Comparison of ENCODE assay signal across 16 cellular contexts in the genomic region with DNA sequence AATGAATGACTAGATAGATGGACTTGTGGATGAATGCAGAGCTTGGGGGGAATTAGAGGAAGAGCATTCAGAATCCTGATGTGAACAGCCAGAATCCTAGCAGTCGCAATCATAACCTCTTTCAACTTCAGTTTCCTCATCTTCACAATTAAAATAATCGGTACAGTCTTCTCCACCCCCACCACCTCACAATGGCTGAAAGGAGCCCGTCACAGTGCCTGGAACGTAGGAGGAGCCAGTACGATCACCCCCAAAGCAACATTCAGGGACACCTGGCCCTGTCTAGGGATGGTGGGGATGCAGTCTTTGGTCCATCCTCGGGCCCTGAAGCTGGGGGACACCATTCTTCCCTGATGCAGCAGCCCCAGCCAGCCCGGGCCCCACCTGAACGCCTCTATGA.
DNase-seq lines count a peak whose midpoint lies in the region; ATAC-seq and TF ChIP-seq lines count a peak whose summit lies in the region.
"Had no signal": no experiment of that assay in that cellular context is flagged by ENCODE, and none has a peak within 500 bp of the region (broad histone marks: within the 10 kb centered on the region; RNA-seq: fewer than 3 reads in every experiment).

No MANE protein-coding gene starts in this region.

- H3K27ac Mint-ChIP-seq in CD4-positive, alpha-beta T cell, result peak overlapping the region; percentile 51
- peak overlapping the region; percentile 65 for H3K27ac Mint-ChIP-seq in activated T-helper 17 cell treated with anti-CD3 and anti-CD28 coated beads, Interleukin-2, amount 50 U/mL, for 72 hours
- H3K27ac Mint-ChIP-seq in stimulated activated effector memory CD8-positive, alpha-beta T cell treated with anti-CD3 and anti-CD28 coated beads, Interleukin-12 subunit alpha, Interleukin-12 subunit beta, amount 100 ng/mL, for 72 hours, result peak overlapping the region; percentile 57
- H3K27ac Mint-ChIP-seq: CD8-positive, alpha-beta T cell had no signal

- CTCF ChIA-PET in CD4-positive, alpha-beta T cell (lab: Charles Lee), result no interaction called here
- CTCF ChIA-PET in RWPE1 (lab: Yijun Ruan, JAX), result interaction anchor here (0.6 kb wide), 1 partner anchor 111 kb away, joined by 4 read pairs; no protein-coding TSS in a partner anchor

- H3K27ac ChIP-seq in cardiac muscle cell (peak overlapping the region; percentile 58), heart right ventricle (peak overlapping the region in 4 of 10 donors; percentile 18 to 69 (median 58)), ovary (no peak overlapping the region), RWPE1 (no peak overlapping the region)
- H3K27ac ChIP-seq in CD4-positive, alpha-beta T cell (ENCODE audit: low read depth, low read length), result no peak overlapping the region
- H3K27ac ChIP-seq: C4-2B had no signal

- POLR2A ChIA-PET in CD4-positive, alpha-beta T cell (lab: Charles Lee), result no interaction called here
- POLR2A ChIA-PET in RWPE1 (lab: Yijun Ruan, JAX; ENCODE audit: low non-redundant PET), result no interaction called here

- no peaks in the 10 kb centered on the region for H3K27me3 Mint-ChIP-seq in CD4-positive, alpha-beta T cell
- H3K27me3 Mint-ChIP-seq in activated T-helper 17 cell treated with anti-CD3 and anti-CD28 coated beads, Interleukin-2, amount 50 U/mL, for 72 hours, result no peaks in the 10 kb centered on the region

- H3K9me3 ChIP-seq in cardiac muscle cell (ENCODE audit: low read depth) (no peaks in the 10 kb centered on the region), heart right ventricle (no peaks in the 10 kb centered on the region), ovary (no peaks in the 10 kb centered on the region)
- H3K9me3 ChIP-seq in CD4-positive, alpha-beta T cell (ENCODE audit: control insufficient read depth, low read length), result no peaks in the 10 kb centered on the region
- H3K9me3 ChIP-seq: Caco-2, HAP-1 had no signal

- peaks cover 7% of the 10 kb centered on the region for H3K4me1 ChIP-seq in cardiac muscle cell (ENCODE audit: low read depth)
- peaks cover 24 to 59% (median 48%) of the 10 kb centered on the region in 9 donors for H3K4me1 ChIP-seq in heart right ventricle
- H3K4me1 ChIP-seq in ovary (ENCODE audit: insufficient read depth), result no peaks in the 10 kb centered on the region
- H3K4me1 ChIP-seq: Caco-2, HAP-1 had no signal

- no peak overlapping the region for H3K4me3 Mint-ChIP-seq in CD4-positive, alpha-beta T cell
- no peak overlapping the region for H3K4me3 Mint-ChIP-seq in activated T-helper 17 cell treated with anti-CD3 and anti-CD28 coated beads, Interleukin-2, amount 50 U/mL, for 72 hours
- no peak overlapping the region for H3K4me3 Mint-ChIP-seq in stimulated activated effector memory CD8-positive, alpha-beta T cell treated with anti-CD3 and anti-CD28 coated beads, Interleukin-12 subunit alpha, Interleukin-12 subunit beta, amount 100 ng/mL, for 72 hours
- H3K4me3 Mint-ChIP-seq: CD8-positive, alpha-beta T cell had no signal

- H3K4me1 Mint-ChIP-seq in CD4-positive, alpha-beta T cell (ENCODE audit: low read depth), result peaks cover 17% of the 10 kb centered on the region
- peaks cover 6% of the 10 kb centered on the region for H3K4me1 Mint-ChIP-seq in activated T-helper 17 cell treated with anti-CD3 and anti-CD28 coated beads, Interleukin-2, amount 50 U/mL, for 72 hours
- H3K4me1 Mint-ChIP-seq in stimulated activated effector memory CD8-positive, alpha-beta T cell treated with anti-CD3 and anti-CD28 coated beads, Interleukin-12 subunit alpha, Interleukin-12 subunit beta, amount 100 ng/mL, for 72 hours, result peaks cover 42% of the 10 kb centered on the region

- TF ChIP-seq CTCF in cardiac muscle cell (IDR thresholded peaks at IDR 0.05; ENCODE audit: low read depth, low read length), result no peak
- TF ChIP-seq CTCF in heart right ventricle (IDR thresholded peaks at IDR 0.05), result no peak
- TF ChIP-seq CTCF in CD4-positive, alpha-beta T cell (IDR thresholded peaks at IDR 0.05), result no peak
- no peak for TF ChIP-seq CTCF in ovary (IDR thresholded peaks at IDR 0.05)
- no peak for TF ChIP-seq CTCF in RWPE1 (conservative IDR thresholded peaks at IDR 0.05; ENCODE audit: low read depth)

- no peak for TF ChIP-seq POLR2A in ovary (IDR thresholded peaks at IDR 0.05)

- H3K27me3 ChIP-seq in cardiac muscle cell (no peaks in the 10 kb centered on the region), heart right ventricle (no peaks in the 10 kb centered on the region), ovary (no peaks in the 10 kb centered on the region)
- H3K27me3 ChIP-seq in CD4-positive, alpha-beta T cell (ENCODE audit: control insufficient read depth, insufficient read depth, low read length), result no peaks in the 10 kb centered on the region

- no peaks in the 10 kb centered on the region for H3K9me3 Mint-ChIP-seq in CD4-positive, alpha-beta T cell
- H3K9me3 Mint-ChIP-seq in activated T-helper 17 cell treated with anti-CD3 and anti-CD28 coated beads, Interleukin-2, amount 50 U/mL, for 72 hours, result no peaks in the 10 kb centered on the region
- H3K9me3 Mint-ChIP-seq in stimulated activated effector memory CD8-positive, alpha-beta T cell treated with anti-CD3 and anti-CD28 coated beads, Interleukin-12 subunit alpha, Interleukin-12 subunit beta, amount 100 ng/mL, for 72 hours, result no peaks in the 10 kb centered on the region
- H3K9me3 Mint-ChIP-seq: CD8-positive, alpha-beta T cell had no signal

- H3K36me3 ChIP-seq in cardiac muscle cell (peaks cover 11% of the 10 kb centered on the region), heart right ventricle (peaks cover 0 to 100% (median 50%) of the 10 kb centered on the region in 9 donors), ovary (no peaks in the 10 kb centered on the region)

- intact Hi-C loops in heart right ventricle (cut with DNase I), result loop anchor here in 1 of 10 donors (10.0 kb wide), 1 partner anchor 63 kb away; no protein-coding TSS in a partner anchor
- intact Hi-C loops in CD4-positive, alpha-beta T cell (cut with DNase I, micrococcal nuclease), result no loop called here
- intact Hi-C loops in ovary (cut with DNase I), result no loop called here

- H3K4me3 ChIP-seq in cardiac muscle cell (no peak overlapping the region), heart right ventricle (no peak overlapping the region), ovary (no peak overlapping the region)
- H3K4me3 ChIP-seq: HAP-1 had no signal

- H3K36me3 Mint-ChIP-seq in CD4-positive, alpha-beta T cell (ENCODE audit: low read depth), result peaks cover 77% of the 10 kb centered on the region
- peaks cover 62% of the 10 kb centered on the region for H3K36me3 Mint-ChIP-seq in activated T-helper 17 cell treated with anti-CD3 and anti-CD28 coated beads, Interleukin-2, amount 50 U/mL, for 72 hours (ENCODE audit: low read depth)
- H3K36me3 Mint-ChIP-seq in stimulated activated effector memory CD8-positive, alpha-beta T cell treated with anti-CD3 and anti-CD28 coated beads, Interleukin-12 subunit alpha, Interleukin-12 subunit beta, amount 100 ng/mL, for 72 hours, result peaks cover 82% of the 10 kb centered on the region

- TF ChIP-seq EP300 in ovary (IDR thresholded peaks at IDR 0.05), result no peak

- ATAC-seq in heart right ventricle, result no peak
- ATAC-seq in CD4-positive, alpha-beta T cell (ENCODE audit: poor library complexity), result no peak
- ATAC-seq in activated T-helper 17 cell treated with anti-CD3 and anti-CD28 coated beads, Interleukin-2, amount 50 U/mL, for 72 hours (replicated peaks), result no peak
- ATAC-seq in stimulated activated effector memory CD8-positive, alpha-beta T cell treated with anti-CD3 and anti-CD28 coated beads, Interleukin-12 subunit alpha, Interleukin-12 subunit beta, amount 100 ng/mL, for 72 hours, result no peak
- ATAC-seq: CD8-positive, alpha-beta T cell had no signal

- WGBS in heart right ventricle, 2 donors, result 84 to 89% methylated on average over 8 of the region's 8 CpGs
- 84 to 92% (median 91%) methylated on average over 8 of the region's 8 CpGs for WGBS in ovary, 3 donors

- DNase-seq in cardiac muscle cell (ENCODE audit: low read depth in 1 of 2, low spot score in 1 of 2) (no peak), heart right ventricle (no peak), ovary (no peak), RWPE1 (ENCODE audit: low spot score) (no peak)
- no peak for DNase-seq in CD4-positive, alpha-beta T cell
- DNase-seq in stimulated activated effector memory CD8-positive, alpha-beta T cell treated with anti-CD3 and anti-CD28 coated beads, Interleukin-12 subunit alpha, Interleukin-12 subunit beta, amount 100 ng/mL, for 72 hours (ENCODE audit: low spot score in 2 of 2), result no peak
- no peak for DNase-seq in activated CD4-positive, alpha-beta T cell treated with anti-CD3 and anti-CD28 coated beads for 1 hour
- DNase-seq: 8988T; AML-193; Caco-2; CD8-positive, alpha-beta T cell; GF-D8; GOT3 had no signal
